In genomic region chr6:94548211-94548610, GRCh38 we compare ENCODE assay signal across 21 cellular contexts.
DNase-seq lines count a peak whose midpoint lies in the region; ATAC-seq, FAIRE-seq and TF ChIP-seq lines count a peak whose summit lies in the region.
"Had no signal": no experiment of that assay in that cellular context is flagged by ENCODE, and none has a peak within 500 bp of the region (broad histone marks: within the 10 kb centered on the region; RNA-seq: fewer than 3 reads in every experiment).

No MANE protein-coding gene starts in this region.

- no peak overlapping the region for H3K4me3 Mint-ChIP-seq in natural killer cell treated with Interleukin-12 subunit alpha and Interleukin-12 subunit beta and Interleukin-15 and Interleukin-18, amount 100 ng/mL, for 72 hours
- H3K4me3 Mint-ChIP-seq: B cell; CD4-positive, CD25-positive, alpha-beta regulatory T cell; CD8-positive, alpha-beta T cell; HFFc6 had no signal

- ATAC-seq in natural killer cell treated with Interleukin-12 subunit alpha and Interleukin-12 subunit beta and Interleukin-15 and Interleukin-18, amount 100 ng/mL, for 72 hours: no peak
- ATAC-seq: CD8-positive, alpha-beta T cell had no signal

- no peak overlapping the region for H3K4me3 ChIP-seq in endothelial cell of umbilical vein (replicated peaks in 1 of 3; ENCODE audit: insufficient read depth in 1 of 3, low read depth in 1 of 3, low read length in 3 of 3)
- H3K4me3 ChIP-seq: BLaER1, GM23248, HAP-1 had no signal

- no peaks in the 10 kb centered on the region for H4K20me1 ChIP-seq in endothelial cell of umbilical vein (replicated peaks; ENCODE audit: control insufficient read depth, extremely low read depth, insufficient read depth, low read length)
- H4K20me1 ChIP-seq: BLaER1 had no signal

- CTCF ChIA-PET in endothelial cell of umbilical vein (lab: Charles Lee): no interaction called here

- no peaks in the 10 kb centered on the region for H3K36me3 Mint-ChIP-seq in natural killer cell treated with Interleukin-12 subunit alpha and Interleukin-12 subunit beta and Interleukin-15 and Interleukin-18, amount 100 ng/mL, for 72 hours
- H3K36me3 Mint-ChIP-seq: CD4-positive, CD25-positive, alpha-beta regulatory T cell; CD8-positive, alpha-beta T cell had no signal

- no peaks in the 10 kb centered on the region for H3K79me2 ChIP-seq in endothelial cell of umbilical vein (ENCODE audit: control insufficient read depth, insufficient read depth, low read length)

- no peak for TF ChIP-seq POLR2A in endothelial cell of umbilical vein (IDR thresholded peaks at IDR 0.05; ENCODE audit: low read depth, low read length)

- no peak for TF ChIP-seq CTCF in endothelial cell of umbilical vein (IDR thresholded peaks at IDR 0.05; ENCODE audit: extremely low read depth in 1 of 2, insufficient read depth in 1 of 2, low read depth in 1 of 2, low read length in 2 of 2)

- BruUV-seq in endothelial cell of umbilical vein (replicated peaks; lab: Mats Ljungman, UMichigan): no TSS peak

- intact Hi-C loops in endothelial cell of umbilical vein (cut with micrococcal nuclease): no loop called here

- peak; percentile 93 for FAIRE-seq in endothelial cell of umbilical vein (lab: Jason Lieb, UNC)
- FAIRE-seq: G401.6, GM12892, GM19239, H54 had no signal

- H3K9ac ChIP-seq in endothelial cell of umbilical vein (replicated peaks; ENCODE audit: extremely low read depth, insufficient read depth, low read length): no peak overlapping the region
- H3K9ac ChIP-seq: BLaER1, GM23248 had no signal

- POLR2A ChIA-PET in endothelial cell of umbilical vein (lab: Charles Lee): no interaction called here

- peaks cover 11% of the 10 kb centered on the region for H3K4me1 ChIP-seq in endothelial cell of umbilical vein (ENCODE audit: control insufficient read depth, extremely low read depth, insufficient read depth, low read length)
- H3K4me1 ChIP-seq: BLaER1, Caco-2, HAP-1 had no signal

- no peak overlapping the region for H3K27ac Mint-ChIP-seq in natural killer cell treated with Interleukin-12 subunit alpha and Interleukin-12 subunit beta and Interleukin-15 and Interleukin-18, amount 100 ng/mL, for 72 hours
- H3K27ac Mint-ChIP-seq: B cell; CD4-positive, CD25-positive, alpha-beta regulatory T cell; CD8-positive, alpha-beta T cell; HFFc6 had no signal

- DNase-seq in dermis blood vessel endothelial cell (peak; percentile 11), endothelial cell of umbilical vein (ENCODE audit: low read depth, low spot score) (peak; percentile 55), pulmonary artery endothelial cell (ENCODE audit: low read depth, low spot score) (peak; percentile 7), NCI-H146 treated with DMSO at 0.1 percent for 48 hours (lab: John Stamatoyannopoulos, UW; ENCODE audit: unreplicated experiment) (no peak), H4 (ENCODE audit: low spot score) (no peak)
- DNase-seq in natural killer cell treated with Interleukin-12 subunit alpha and Interleukin-12 subunit beta and Interleukin-15 and Interleukin-18, amount 100 ng/mL, for 72 hours (ENCODE audit: low spot score): no peak
- DNase-seq: Caco-2; CD4-positive, CD25-positive, alpha-beta regulatory T cell; CD8-positive, alpha-beta T cell; DMS153; DND-41; GM23248; HFFc6 had no signal

- no peaks in the 10 kb centered on the region for H3K9me3 ChIP-seq in endothelial cell of umbilical vein (replicated peaks; ENCODE audit: control insufficient read depth, insufficient read depth, low read length)
- H3K9me3 ChIP-seq: BLaER1, Caco-2, HAP-1 had no signal

- H3K36me3 ChIP-seq in endothelial cell of umbilical vein (ENCODE audit: control insufficient read depth in 2 of 2, extremely low read depth in 1 of 2, insufficient read depth in 2 of 2, low read length in 2 of 2): no peaks in the 10 kb centered on the region
- H3K36me3 ChIP-seq: BLaER1, HAP-1 had no signal

- H3K27ac ChIP-seq in endothelial cell of umbilical vein (ENCODE audit: insufficient read depth, low read depth, low read length): no peak overlapping the region
- H3K27ac ChIP-seq: BLaER1, C4-2B, GM23248 had no signal

- peak overlapping the region; percentile 9 for H3K4me2 ChIP-seq in endothelial cell of umbilical vein (ENCODE audit: insufficient read depth, low read length)
- H3K4me2 ChIP-seq: BLaER1 had no signal

- no peak overlapping the region for H2AFZ ChIP-seq in endothelial cell of umbilical vein (ENCODE audit: low read depth, low read length)
- H2AFZ ChIP-seq: GM23248 had no signal

- H3K27me3 ChIP-seq in endothelial cell of umbilical vein (ENCODE audit: control insufficient read depth in 2 of 2, insufficient read depth in 2 of 2, low read length in 2 of 2): no peaks in the 10 kb centered on the region
- H3K27me3 ChIP-seq: BLaER1 had no signal

- no peaks in the 10 kb centered on the region for H3K4me1 Mint-ChIP-seq in natural killer cell treated with Interleukin-12 subunit alpha and Interleukin-12 subunit beta and Interleukin-15 and Interleukin-18, amount 100 ng/mL, for 72 hours (ENCODE audit: low read depth in 2 of 2)
- H3K4me1 Mint-ChIP-seq: B cell; CD4-positive, CD25-positive, alpha-beta regulatory T cell had no signal

- peaks cover 17% of the 10 kb centered on the region for H3K9me3 Mint-ChIP-seq in natural killer cell treated with Interleukin-12 subunit alpha and Interleukin-12 subunit beta and Interleukin-15 and Interleukin-18, amount 100 ng/mL, for 72 hours
- H3K9me3 Mint-ChIP-seq: CD8-positive, alpha-beta T cell had no signal

- H3K27me3 Mint-ChIP-seq in natural killer cell treated with Interleukin-12 subunit alpha and Interleukin-12 subunit beta and Interleukin-15 and Interleukin-18, amount 100 ng/mL, for 72 hours: no peaks in the 10 kb centered on the region
- H3K27me3 Mint-ChIP-seq: B cell; CD4-positive, CD25-positive, alpha-beta regulatory T cell had no signal

- no peaks in the 10 kb centered on the region for H3K9me1 ChIP-seq in endothelial cell of umbilical vein (replicated peaks; ENCODE audit: control insufficient read depth, extremely low read depth, insufficient read depth, low read length)

- dilution Hi-C loops in endothelial cell of umbilical vein (cut with MboI; ENCODE audit: extremely low pct_ligation_motif_present, low sequenced_read_pairs): no loop called here

TF ChIP-seq in endothelial cell of umbilical vein, 7 proteins besides CTCF, POLR2A, EP300 and RAD21:
- TF ChIP-seq GATA2 (IDR thresholded peaks at IDR 0.05; ENCODE audit: insufficient read depth, insufficient read length, low read depth, low read length) (peak; percentile 21), MYC (IDR thresholded peaks at IDR 0.05; ENCODE audit: low read depth, low read length) (no peak), POLR2AphosphoS5 (IDR thresholded peaks at IDR 0.05; ENCODE audit: insufficient read depth, low read depth, low read length) (peak; percentile 19), MAX (IDR thresholded peaks at IDR 0.05; ENCODE audit: insufficient read depth, insufficient read length) (no peak), FOS (IDR thresholded peaks at IDR 0.05; ENCODE audit: borderline replicate concordance, insufficient read depth, low read length) (peak; percentile 21)

Comparison
In these comparisons a context has a peak if more than half of its experiments do, and no peak if none do; other contexts are left out.
1. DNase-seq: peak in dermis blood vessel endothelial cell (single experiment), endothelial cell of umbilical vein (single experiment) and pulmonary artery endothelial cell (single experiment); none in natural killer cell treated with Interleukin-12 subunit alpha and Interleukin-12 subunit beta and Interleukin-15 and Interleukin-18, amount 100 ng/mL, for 72 hours (single experiment), NCI-H146 treated with DMSO at 0.1 percent for 48 hours (single experiment) and H4 (single experiment).